ENCODE assay signal across 31 cellular contexts in the genomic region with DNA sequence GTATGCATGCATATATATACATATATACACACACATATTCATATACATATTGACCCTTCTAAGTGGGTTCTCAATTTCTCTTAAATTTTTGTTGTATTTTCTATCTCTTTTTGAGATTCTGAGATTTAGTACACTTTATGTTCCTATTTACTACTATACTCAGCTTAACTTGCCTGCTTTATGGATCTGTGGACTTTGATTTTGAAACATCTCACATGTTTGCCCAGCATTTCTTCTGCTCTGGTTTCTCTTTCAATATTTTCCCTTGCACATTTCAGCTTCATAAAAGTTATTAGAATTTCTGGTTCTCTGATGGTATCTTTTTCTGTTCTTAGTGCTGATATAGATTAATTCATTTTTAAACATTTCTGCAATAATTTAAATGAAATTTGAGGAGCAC.
"Had no signal": no experiment of that assay in that cellular context is flagged by ENCODE, and none has a peak within 500 bp of the region (broad histone marks: within the 10 kb centered on the region; RNA-seq: fewer than 3 reads in every experiment).

No MANE protein-coding gene starts in this region.

- FAIRE-seq: astrocyte, bronchial epithelial cell, colon had no signal

- H3K4me1 ChIP-seq: esophagus muscularis mucosa, foreskin keratinocyte, gastrocnemius medialis had no signal

- H3K4me3 ChIP-seq: esophagus muscularis mucosa, gastrocnemius medialis had no signal

- ATAC-seq: activated T-cell treated with anti-CD3 and anti-CD28 coated beads, Interleukin-2, amount 50 U/mL, for 72 hours; effector memory CD8-positive, alpha-beta T cell; foreskin keratinocyte; gastrocnemius medialis; WTC11 had no signal

- H3K4me1 Mint-ChIP-seq: activated CD4-positive, alpha-beta memory T cell treated with anti-CD3 and anti-CD28 coated beads, Interleukin-2, amount 10 ng/mL, durations not matched to agents 7 days and 5 days; activated CD4-positive, alpha-beta T cell treated with anti-CD3 and anti-CD28 coated beads, Interleukin-2, amount 10 ng/mL, durations not matched to agents 7 days and 5 days; central memory CD8-positive, alpha-beta T cell; WTC11 had no signal

- H3K4me3 Mint-ChIP-seq: activated CD4-positive, alpha-beta memory T cell treated with anti-CD3 and anti-CD28 coated beads, Interleukin-2, amount 10 ng/mL, durations not matched to agents 7 days and 5 days; activated CD4-positive, alpha-beta T cell treated with anti-CD3 and anti-CD28 coated beads, Interleukin-2, amount 10 ng/mL, durations not matched to agents 7 days and 5 days; activated naive CD8-positive, alpha-beta T cell; activated T-cell treated with anti-CD3 and anti-CD28 coated beads, Interleukin-2, amount 50 U/mL, for 24 hours; activated T-cell treated with anti-CD3 and anti-CD28 coated beads, Interleukin-2, amount 50 U/mL, for 72 hours; central memory CD8-positive, alpha-beta T cell; effector memory CD8-positive, alpha-beta T cell; WTC11 had no signal

- H3K27ac ChIP-seq: brain microvascular endothelial cell, esophagus muscularis mucosa, foreskin keratinocyte, gastrocnemius medialis, VCaP had no signal

- DNase-seq: activated CD4-positive, alpha-beta memory T cell treated with anti-CD3 and anti-CD28 coated beads, Interleukin-2, amount 10 ng/mL, durations not matched to agents 7 days and 5 days; activated CD4-positive, alpha-beta T cell treated with anti-CD3 and anti-CD28 coated beads for 1 hour; activated CD4-positive, alpha-beta T cell treated with anti-CD3 and anti-CD28 coated beads for 4 hours; activated CD4-positive, alpha-beta T cell treated with anti-CD3 and anti-CD28 coated beads, Interleukin-2, amount 10 ng/mL, durations not matched to agents 7 days and 5 days; activated CD4-positive, alpha-beta T cell treated with anti-CD3 and anti-CD28 coated beads, Interleukin-2, amount 50 U/mL, for 4 hours; activated CD8-positive, alpha-beta memory T cell treated with anti-CD3 and anti-CD28 coated beads, Interleukin-2, amount 50 U/mL, for 48 hours; activated gamma-delta T cell; activated naive CD4-positive, alpha-beta T cell; activated naive CD4-positive, alpha-beta T cell treated with anti-CD3 and anti-CD28 coated beads, Interleukin-2, amount 50 U/mL, for 16 hours; activated T-cell treated with anti-CD3 and anti-CD28 coated beads for 4 hours; activated T-cell treated with anti-CD3 and anti-CD28 coated beads, Interleukin-2, amount 50 U/mL, for 24 hours; activated T-cell treated with anti-CD3 and anti-CD28 coated beads, Interleukin-2, amount 50 U/mL, for 72 hours; amniotic stem cell; anterior cingulate cortex; brain microvascular endothelial cell; cortex of kidney; dermis blood vessel endothelial cell; effector CD4-positive, alpha-beta T cell; effector memory CD8-positive, alpha-beta T cell; erythroblast; foreskin keratinocyte; gastrocnemius medialis; T-helper 2 cell had no signal

- H3K9me3 Mint-ChIP-seq: activated CD4-positive, alpha-beta T cell treated with anti-CD3 and anti-CD28 coated beads, Interleukin-2, amount 10 ng/mL, durations not matched to agents 7 days and 5 days had no signal

- H3K27me3 Mint-ChIP-seq: activated CD4-positive, alpha-beta memory T cell treated with anti-CD3 and anti-CD28 coated beads, Interleukin-2, amount 10 ng/mL, durations not matched to agents 7 days and 5 days; activated naive CD8-positive, alpha-beta T cell; activated T-cell treated with anti-CD3 and anti-CD28 coated beads, Interleukin-2, amount 50 U/mL, for 24 hours; central memory CD8-positive, alpha-beta T cell; effector memory CD8-positive, alpha-beta T cell had no signal

- H3K27me3 ChIP-seq: brain microvascular endothelial cell, esophagus muscularis mucosa, foreskin keratinocyte, gastrocnemius medialis had no signal

- H3K27ac Mint-ChIP-seq: activated CD4-positive, alpha-beta memory T cell treated with anti-CD3 and anti-CD28 coated beads, Interleukin-2, amount 10 ng/mL, durations not matched to agents 7 days and 5 days; activated CD4-positive, alpha-beta T cell treated with anti-CD3 and anti-CD28 coated beads, Interleukin-2, amount 10 ng/mL, durations not matched to agents 7 days and 5 days; activated naive CD8-positive, alpha-beta T cell; activated T-cell treated with anti-CD3 and anti-CD28 coated beads, Interleukin-2, amount 50 U/mL, for 24 hours; activated T-cell treated with anti-CD3 and anti-CD28 coated beads, Interleukin-2, amount 50 U/mL, for 72 hours; effector memory CD8-positive, alpha-beta T cell; WTC11 had no signal

- H3K36me3 ChIP-seq: brain microvascular endothelial cell, esophagus muscularis mucosa, gastrocnemius medialis had no signal

- H3K9me3 ChIP-seq: gastrocnemius medialis had no signal

- H3K36me3 Mint-ChIP-seq: activated naive CD8-positive, alpha-beta T cell had no signal
